Comparison of ENCODE assay signal across 22 cellular contexts in genomic region chr2:109476908-109477441, GRCh38.
"Had no signal": no experiment of that assay in that cellular context is flagged by ENCODE, and none has a peak within 500 bp of the region (broad histone marks: within the 10 kb centered on the region; RNA-seq: fewer than 3 reads in every experiment).

No MANE protein-coding gene starts in this region.

- ATAC-seq: effector memory CD8-positive, alpha-beta T cell; gastrocnemius medialis; left cardiac atrium; right cardiac atrium had no signal

- FAIRE-seq: colon, kidney had no signal

- H3K4me2 ChIP-seq: smooth muscle cell had no signal

- H3K27me3 ChIP-seq: esophagus muscularis mucosa, gastrocnemius medialis, suprapubic skin, thyroid gland, upper lobe of right lung, vagina had no signal

- H3K27ac ChIP-seq: esophagus muscularis mucosa, gastrocnemius medialis, left ventricle myocardium inferior, neutrophil, suprapubic skin, thyroid gland, upper lobe of right lung, vagina had no signal

- H3K36me3 ChIP-seq: esophagus muscularis mucosa, gastrocnemius medialis, left ventricle myocardium inferior, neutrophil, suprapubic skin, thyroid gland, upper lobe of right lung, vagina had no signal

- H3K4me3 Mint-ChIP-seq: dendritic cell treated with granulocyte-macrophage colony-stimulating factor and Interleukin-4, amounts not matched to agents 40 ng/mL and 50 ng/mL, for 4 days; effector memory CD8-positive, alpha-beta T cell; immature natural killer cell; nephron; stimulated activated memory B cell treated with anti-CD40 and anti-IgM and Interleukin-4, amounts not matched to agents 10 μg/mL and 1 μg/mL and 100 μg/mL, for 72 hours had no signal

- DNase-seq: effector memory CD8-positive, alpha-beta T cell; gastrocnemius medialis; immature natural killer cell; kidney; left cardiac atrium; left ventricle myocardium inferior; mesendoderm; naive B cell; right cardiac atrium; stimulated activated CD4-positive, alpha-beta T cell treated with anti-CD3 and anti-CD28 coated beads, Interleukin-4, amount 100 ng/mL, for 24 hours; thyroid gland; upper lobe of right lung had no signal

- H3K36me3 Mint-ChIP-seq: immature natural killer cell; stimulated activated memory B cell treated with anti-CD40 and anti-IgM and Interleukin-4, amounts not matched to agents 10 μg/mL and 1 μg/mL and 100 μg/mL, for 72 hours had no signal

- H3K9me3 ChIP-seq: esophagus muscularis mucosa, gastrocnemius medialis, left ventricle myocardium inferior, neutrophil, suprapubic skin, thyroid gland, upper lobe of right lung, vagina had no signal

- H3K9me3 Mint-ChIP-seq: dendritic cell treated with granulocyte-macrophage colony-stimulating factor and Interleukin-4, amounts not matched to agents 40 ng/mL and 50 ng/mL, for 4 days; effector memory CD8-positive, alpha-beta T cell; immature natural killer cell; naive B cell; nephron; stimulated activated memory B cell treated with anti-CD40 and anti-IgM and Interleukin-4, amounts not matched to agents 10 μg/mL and 1 μg/mL and 100 μg/mL, for 72 hours had no signal

- H3K4me3 ChIP-seq: esophagus muscularis mucosa, gastrocnemius medialis, left ventricle myocardium inferior, lung, smooth muscle cell, suprapubic skin, thyroid gland, upper lobe of right lung, vagina had no signal

- H3K27ac Mint-ChIP-seq: dendritic cell treated with granulocyte-macrophage colony-stimulating factor and Interleukin-4, amounts not matched to agents 40 ng/mL and 50 ng/mL, for 4 days; effector memory CD8-positive, alpha-beta T cell; immature natural killer cell; nephron; stimulated activated memory B cell treated with anti-CD40 and anti-IgM and Interleukin-4, amounts not matched to agents 10 μg/mL and 1 μg/mL and 100 μg/mL, for 72 hours had no signal

- H3K27me3 Mint-ChIP-seq: stimulated activated memory B cell treated with anti-CD40 and anti-IgM and Interleukin-4, amounts not matched to agents 10 μg/mL and 1 μg/mL and 100 μg/mL, for 72 hours had no signal

- H3K4me1 Mint-ChIP-seq: stimulated activated memory B cell treated with anti-CD40 and anti-IgM and Interleukin-4, amounts not matched to agents 10 μg/mL and 1 μg/mL and 100 μg/mL, for 72 hours had no signal
